In genomic region chr1:206738370-206739366, GRCh38 we compare ENCODE assay signal across 8 cellular contexts. TPM values are rescaled to one million over a fixed set of nuclear protein-coding genes. Genes with fewer than 3 reads are reported as not detected.
DNase-seq lines count a peak whose midpoint lies in the region; ATAC-seq and TF ChIP-seq lines count a peak whose summit lies in the region.

No MANE protein-coding gene starts in this region.

- H3K36me3 Mint-ChIP-seq in osteocyte (ENCODE audit: unreplicated experiment), result peaks cover 5% of the 10 kb centered on the region

- no peaks in the 10 kb centered on the region for H3K9me2 ChIP-seq in Loucy (replicated peaks; ENCODE audit: low read depth, low read length)

- peaks cover 66% of the 10 kb centered on the region for H3K4me1 ChIP-seq in Loucy (ENCODE audit: insufficient read depth, low read length, poor library complexity, severe bottlenecking)

- H3F3A ChIP-seq in Loucy (ENCODE audit: low read depth), result peaks cover 5% of the 10 kb centered on the region; the same call in 1 of the 2 replicates

- H2AFZ ChIP-seq in Loucy (ENCODE audit: low read length), result no peak overlapping the region

- no peak overlapping the region for H3K4me3 Mint-ChIP-seq in osteocyte (ENCODE audit: unreplicated experiment)

- H3K4me2 ChIP-seq in Loucy (ENCODE audit: low read depth, low read length, poor library complexity, severe bottlenecking), result peak overlapping the region; percentile 28

- no peak overlapping the region for H3K27ac Mint-ChIP-seq in osteocyte (ENCODE audit: unreplicated experiment)

- H3K4me1 Mint-ChIP-seq in osteocyte (ENCODE audit: unreplicated experiment), result peaks cover 16% of the 10 kb centered on the region

- no peak for DNase-seq in AG09309 (ENCODE audit: low read depth)
- DNase-seq in GM06990 (ENCODE audit: extremely low read depth, insufficient read length), result no peak
- no peak for DNase-seq in astrocyte of the cerebellum (ENCODE audit: low read depth)
- DNase-seq in osteocyte (ENCODE audit: extremely low spot score, unreplicated experiment), result no peak
- DNase-seq in T-helper 9 cell, result no peak
- DNase-seq in 8988T, result no peak

- no peak for ATAC-seq in HG03378 (IDR thresholded peaks at IDR 0.05; ENCODE audit: unreplicated experiment)

- H3K36me3 ChIP-seq in GM06990 (ENCODE audit: control insufficient read depth, insufficient read depth, low read length), result peaks cover 12% of the 10 kb centered on the region
- peaks cover 15% of the 10 kb centered on the region; the same call in 1 of the 2 replicates for H3K36me3 ChIP-seq in Loucy (ENCODE audit: insufficient read depth, low read length)

- H3K9ac ChIP-seq in Loucy (ENCODE audit: low read depth, low read length, poor library complexity, severe bottlenecking), result peak overlapping the region; percentile 27

- H3K79me2 ChIP-seq in Loucy (ENCODE audit: insufficient read depth, low read length), result no peaks in the 10 kb centered on the region

- no peaks in the 10 kb centered on the region for H3K9me3 Mint-ChIP-seq in osteocyte (ENCODE audit: unreplicated experiment)

- H4K20me1 ChIP-seq in Loucy (ENCODE audit: insufficient read depth, low read length, poor library complexity, severe bottlenecking), result no peaks in the 10 kb centered on the region

- H3K4me3 ChIP-seq in AG09309 (ENCODE audit: control insufficient read depth, low read depth, low read length), result no peak overlapping the region
- no peak overlapping the region for H3K4me3 ChIP-seq in GM06990 (replicated peaks; ENCODE audit: low read depth, low read length)
- no peak overlapping the region for H3K4me3 ChIP-seq in Loucy (ENCODE audit: low read length, poor library complexity, severe bottlenecking)
- no peak overlapping the region for H3K4me3 ChIP-seq in astrocyte of the cerebellum (ENCODE audit: low read depth, low read length)

- H3K9me3 ChIP-seq in Loucy (ENCODE audit: insufficient read depth, low read depth, low read length), result no peaks in the 10 kb centered on the region

- in situ Hi-C loops in astrocyte of the cerebellum (cut with HindIII; ENCODE audit: low sequenced_read_pairs), result loop anchor here (25.0 kb wide), 1 partner anchor 174 kb away; the partner anchor contains the start of gene FCMR

- no peaks in the 10 kb centered on the region for H3K27me3 Mint-ChIP-seq in osteocyte (ENCODE audit: unreplicated experiment)

- peak; percentile 38 for TF ChIP-seq CTCF in AG09309 (IDR thresholded peaks at IDR 0.05; ENCODE audit: control insufficient read depth, insufficient read depth, low read depth, low read length, missing control alignments)
- TF ChIP-seq CTCF in GM06990 (IDR thresholded peaks at IDR 0.05; ENCODE audit: insufficient read depth, low read length, poor library complexity, severe bottlenecking), result peak; percentile 26
- TF ChIP-seq CTCF in Loucy (conservative IDR thresholded peaks at IDR 0.05; ENCODE audit: low read length), result peak; percentile 73
- TF ChIP-seq CTCF in astrocyte of the cerebellum (IDR thresholded peaks at IDR 0.05; ENCODE audit: low read depth, low read length, missing control alignments), result peak; percentile 49
- TF ChIP-seq CTCF in osteocyte (IDR thresholded peaks at IDR 0.05), result peak; percentile 38

- H3K27me3 ChIP-seq in GM06990 (replicated peaks; ENCODE audit: control insufficient read depth, insufficient read depth, low read length), result no peaks in the 10 kb centered on the region
- H3K27me3 ChIP-seq in Loucy (ENCODE audit: insufficient read depth, low read length, poor library complexity, severe bottlenecking), result no peaks in the 10 kb centered on the region

RNA-seq across cellular contexts. Expression of gene IL19, which starts 31.9 kb away (rescaled TPM):
- total RNA-seq in osteocyte, result not detected in 2 replicates

RNA-seq across cellular contexts. Expression of gene IL10, which starts 33.6 kb away (rescaled TPM):
- total RNA-seq in osteocyte, result not detected in 2 replicates

RNA-seq across cellular contexts. Expression of gene MAPKAPK2, which starts 54.0 kb away (rescaled TPM):
- 62.4 and 67.5 TPM in 2 replicates for total RNA-seq in osteocyte
